ENCODE assay signal across 17 cellular contexts in genomic region chr4:88439161-88439760, GRCh38. TPM values are rescaled to one million over a fixed set of nuclear protein-coding genes. Genes with fewer than 3 reads are reported as not detected.
DNase-seq lines count a peak whose midpoint lies in the region; ATAC-seq and TF ChIP-seq lines count a peak whose summit lies in the region.
"Had no signal": no experiment of that assay in that cellular context is flagged by ENCODE, and none has a peak within 500 bp of the region (broad histone marks: within the 10 kb centered on the region; RNA-seq: fewer than 3 reads in every experiment).

No MANE protein-coding gene starts in this region.

- ATAC-seq in naive thymus-derived CD8-positive, alpha-beta T cell, result no peak
- ATAC-seq in GM21619 (IDR thresholded peaks at IDR 0.05; ENCODE audit: unreplicated experiment), result no peak
- ATAC-seq: HepG2, left cardiac atrium, psoas muscle had no signal

- no peak overlapping the region for H3K4me2 ChIP-seq in mammary epithelial cell (ENCODE audit: insufficient read depth, low read depth, low read length)
- H3K4me2 ChIP-seq: BLaER1 treated with 17β-estradiol and CSF1 and Interleukin-3, amounts not matched to agents 10 nM and 100 nM; SK-N-SH had no signal

- H3K36me3 Mint-ChIP-seq in naive thymus-derived CD8-positive, alpha-beta T cell, result peaks cover 6 to 63% (median 47%) of the 10 kb centered on the region in 3 donors
- peaks cover 16% of the 10 kb centered on the region for H3K36me3 Mint-ChIP-seq in activated CD4-positive, alpha-beta memory T cell treated with anti-CD3 and anti-CD28 coated beads for 36 hours

- H4K20me1 ChIP-seq in mammary epithelial cell (ENCODE audit: insufficient read depth, low read length), result no peaks in the 10 kb centered on the region
- H4K20me1 ChIP-seq: BLaER1 treated with 17β-estradiol and CSF1 and Interleukin-3, amounts not matched to agents 10 nM and 100 nM had no signal

- H3K4me3 Mint-ChIP-seq in naive thymus-derived CD8-positive, alpha-beta T cell, result no peak overlapping the region
- H3K4me3 Mint-ChIP-seq in activated CD4-positive, alpha-beta memory T cell treated with anti-CD3 and anti-CD28 coated beads for 36 hours, result no peak overlapping the region

- no TSS peak for BruUV-seq in mammary epithelial cell (replicated peaks; lab: Mats Ljungman, UMichigan)

- POLR2A ChIA-PET in naive thymus-derived CD8-positive, alpha-beta T cell (lab: Charles Lee), result no interaction called here
- POLR2A ChIA-PET in activated CD4-positive, alpha-beta memory T cell treated with anti-CD3 and anti-CD28 coated beads for 36 hours (lab: Charles Lee), result no interaction called here

- in situ Hi-C loops in mammary epithelial cell (cut with MboI; ENCODE audit: low sequenced_read_pairs in 2 of 2), result no loop called here

- H3K9ac ChIP-seq in mammary epithelial cell (ENCODE audit: insufficient read depth, low read length), result no peak overlapping the region
- H3K9ac ChIP-seq: BLaER1 treated with 17β-estradiol and CSF1 and Interleukin-3, amounts not matched to agents 10 nM and 100 nM; SK-N-SH had no signal

- DNase-seq in EH (ENCODE audit: low read depth) (peak; percentile 53), NCI-H226 (peak; percentile 63), mammary epithelial cell (peak; percentile 60), NCI-H2227 treated with DMSO at 0.1 percent for 48 hours (lab: John Stamatoyannopoulos, UW) (no peak)
- DNase-seq in naive thymus-derived CD8-positive, alpha-beta T cell, result no peak
- DNase-seq in activated CD4-positive, alpha-beta memory T cell treated with anti-CD3 and anti-CD28 coated beads for 36 hours, result no peak
- DNase-seq: amniotic stem cell; GDM1; left cardiac atrium; psoas muscle; SK-N-SH; stimulated activated CD4-positive, alpha-beta T cell treated with anti-CD3 and anti-CD28 coated beads, Interleukin-15, amount 100 ng/mL, for 24 hours; testis had no signal

- intact Hi-C loops in mammary epithelial cell (cut with micrococcal nuclease), result no loop called here
- intact Hi-C loops in activated CD4-positive, alpha-beta memory T cell treated with anti-CD3 and anti-CD28 coated beads for 36 hours (cut with micrococcal nuclease), result no loop called here

- no peaks in the 10 kb centered on the region for H3K79me2 ChIP-seq in mammary epithelial cell (ENCODE audit: insufficient read depth, low read length)

- no peaks in the 10 kb centered on the region for H3K36me3 ChIP-seq in mammary epithelial cell (ENCODE audit: insufficient read depth, low read length)

- H3K27me3 Mint-ChIP-seq in naive thymus-derived CD8-positive, alpha-beta T cell, result no peaks in the 10 kb centered on the region
- no peaks in the 10 kb centered on the region for H3K27me3 Mint-ChIP-seq in activated CD4-positive, alpha-beta memory T cell treated with anti-CD3 and anti-CD28 coated beads for 36 hours

- no peak for TF ChIP-seq CTCF in mammary epithelial cell (conservative IDR thresholded peaks at IDR 0.05 in 1 of 2, IDR thresholded peaks at IDR 0.05 in 1 of 2; ENCODE audit: extremely low read depth in 1 of 2, insufficient read depth in 1 of 2, low read depth in 1 of 2, low read length in 2 of 2)

- H3K9me3 Mint-ChIP-seq in naive thymus-derived CD8-positive, alpha-beta T cell, result no peaks in the 10 kb centered on the region
- peaks cover 4% of the 10 kb centered on the region for H3K9me3 Mint-ChIP-seq in activated CD4-positive, alpha-beta memory T cell treated with anti-CD3 and anti-CD28 coated beads for 36 hours

- CTCF ChIA-PET in mammary epithelial cell (lab: Charles Lee; ENCODE audit: low non-redundant PET), result no interaction called here
- CTCF ChIA-PET in activated CD4-positive, alpha-beta memory T cell treated with anti-CD3 and anti-CD28 coated beads for 36 hours (lab: Charles Lee), result interaction anchor here (1.4 kb wide), 1 partner anchor 61 kb away, joined by 3 read pairs; the partner anchor contains the start of gene HERC6

- peak overlapping the region in 6 of 10 donors; percentile 22 to 89 (median 76) for H3K27ac Mint-ChIP-seq in naive thymus-derived CD8-positive, alpha-beta T cell
- no peak overlapping the region for H3K27ac Mint-ChIP-seq in activated CD4-positive, alpha-beta memory T cell treated with anti-CD3 and anti-CD28 coated beads for 36 hours

- H2AFZ ChIP-seq in mammary epithelial cell (ENCODE audit: low read depth, low read length), result peak overlapping the region; percentile 27

- H3K27me3 ChIP-seq in mammary epithelial cell (ENCODE audit: insufficient read depth, low read length), result no peaks in the 10 kb centered on the region
- H3K27me3 ChIP-seq: BLaER1 treated with 17β-estradiol and CSF1 and Interleukin-3, amounts not matched to agents 10 nM and 100 nM; testis had no signal

- dilution Hi-C loops in mammary epithelial cell (cut with HindIII; ENCODE audit: low sequenced_read_pairs), result no loop called here

- H3K4me3 ChIP-seq in mammary epithelial cell (replicated peaks in 1 of 3; ENCODE audit: insufficient read depth in 1 of 3, low read depth in 2 of 3, low read length in 3 of 3), result no peak overlapping the region
- H3K4me3 ChIP-seq: BLaER1 treated with 17β-estradiol and CSF1 and Interleukin-3, amounts not matched to agents 10 nM and 100 nM; psoas muscle; testis had no signal

- H3K4me1 ChIP-seq in mammary epithelial cell (ENCODE audit: insufficient read depth, low read length), result peaks cover 3% of the 10 kb centered on the region
- H3K4me1 ChIP-seq: BLaER1 treated with 17β-estradiol and CSF1 and Interleukin-3, amounts not matched to agents 10 nM and 100 nM; psoas muscle had no signal

- no peaks in the 10 kb centered on the region for H3K9me3 ChIP-seq in mammary epithelial cell (replicated peaks; ENCODE audit: insufficient read depth, low read length)
- H3K9me3 ChIP-seq: psoas muscle, SK-N-SH, testis had no signal

- peaks cover 0 to 2% (median under 1%) of the 10 kb centered on the region in 4 donors for H3K4me1 Mint-ChIP-seq in naive thymus-derived CD8-positive, alpha-beta T cell
- H3K4me1 Mint-ChIP-seq in activated CD4-positive, alpha-beta memory T cell treated with anti-CD3 and anti-CD28 coated beads for 36 hours (ENCODE audit: low read depth), result peaks cover 4% of the 10 kb centered on the region

- H3K27ac ChIP-seq in mammary epithelial cell (ENCODE audit: insufficient read depth, low read depth, low read length), result no peak overlapping the region
- H3K27ac ChIP-seq: BLaER1 treated with 17β-estradiol and CSF1 and Interleukin-3, amounts not matched to agents 10 nM and 100 nM; epithelial cell of prostate; psoas muscle had no signal

- 91% methylated on average over 3 of the region's 3 CpGs for WGBS in mammary epithelial cell (ENCODE audit: low coverage, missing lambda C conversion rate)

RNA-seq across cellular contexts. Expression of gene HERC5, which starts 17.7 kb away (rescaled TPM):
- total RNA-seq in mammary epithelial cell, result 1 to 10 TPM in 1 of 2 donors, under 1 TPM in 1; 0.67 to 1.1 TPM
- 0.99 TPM for polyA plus RNA-seq in mammary epithelial cell
- polyA minus RNA-seq in mammary epithelial cell, result 0.83 TPM
- 10 to 100 TPM; 11.5 to 12.3 TPM for total RNA-seq in naive thymus-derived CD8-positive, alpha-beta T cell
- polyA plus RNA-seq in naive thymus-derived CD8-positive, alpha-beta T cell, result 1 to 10 TPM; 5.7 to 7.3 (median 6.5) TPM
- 10 to 100 TPM; 32.3 to 34.0 TPM for total RNA-seq in activated CD4-positive, alpha-beta memory T cell treated with anti-CD3 and anti-CD28 coated beads for 36 hours

Comparison
In these comparisons a context has a peak if more than half of its experiments do, and no peak if none do; other contexts are left out.
1. DNase-seq: peak in EH (single experiment), NCI-H226 (single experiment) and mammary epithelial cell (single experiment); none in naive thymus-derived CD8-positive, alpha-beta T cell (0 of 10), NCI-H2227 treated with DMSO at 0.1 percent for 48 hours (single experiment) and activated CD4-positive, alpha-beta memory T cell treated with anti-CD3 and anti-CD28 coated beads for 36 hours (single experiment).
2. RNA of gene HERC5, which starts 17.7 kb away (total RNA-seq): 32.3 to 34.0 TPM in activated CD4-positive, alpha-beta memory T cell treated with anti-CD3 and anti-CD28 coated beads for 36 hours and 11.5 to 12.3 TPM in naive thymus-derived CD8-positive, alpha-beta T cell; 0.67 to 1.1 TPM in mammary epithelial cell; every median in the first group is over 4 times any median in the second.